ENCODE assay signal across 29 cellular contexts in the genomic region with DNA sequence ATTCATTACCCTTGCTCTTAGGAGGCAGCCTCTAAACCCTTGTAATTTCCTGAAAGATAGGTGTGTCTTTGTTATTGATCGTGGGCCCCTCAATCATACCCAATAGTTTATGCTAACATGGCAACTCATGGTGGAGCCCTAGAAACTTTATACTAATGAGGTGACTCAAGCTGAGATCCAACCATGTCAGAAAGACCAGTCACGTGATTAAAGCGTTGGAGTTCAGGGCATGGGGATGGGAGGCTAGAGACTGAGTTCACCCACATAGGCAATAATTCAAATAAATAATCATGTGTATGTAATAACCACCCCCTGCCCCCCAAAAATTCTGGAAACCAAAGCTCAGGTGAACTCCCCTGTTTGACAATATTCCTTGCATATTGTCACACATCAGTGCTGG.
"Had no signal": no experiment of that assay in that cellular context is flagged by ENCODE, and none has a peak within 500 bp of the region (broad histone marks: within the 10 kb centered on the region; RNA-seq: fewer than 3 reads in every experiment).

No MANE protein-coding gene starts in this region.

- ATAC-seq: stimulated activated effector memory CD8-positive, alpha-beta T cell treated with anti-CD3 and anti-CD28 coated beads, Interleukin-12 subunit alpha, Interleukin-12 subunit beta, amount 100 ng/mL, for 72 hours; stimulated activated memory B cell treated with anti-CD40 and anti-IgM and Interleukin-4, amounts not matched to agents 10 μg/mL and 1 μg/mL and 100 μg/mL, for 72 hours; stimulated activated naive B cell treated with anti-CD40 and anti-IgM and Interleukin-4, amounts not matched to agents 10 μg/mL and 1 μg/mL and 100 μg/mL, for 72 hours; stimulated activated naive CD8-positive, alpha-beta T cell treated with anti-CD3 and anti-CD28 coated beads, Interleukin-15, amount 100 ng/mL, for 72 hours; stimulated activated naive CD8-positive, alpha-beta T cell treated with anti-CD3 and anti-CD28 coated beads, Interleukin-15, Interleukin-2, amounts not matched to agents 100 U/mL and 50 U/mL, for 24 hours; upper lobe of right lung had no signal

- H3K9me3 ChIP-seq: suprapubic skin, testis, thoracic aorta, thyroid gland, tibial artery, tibial nerve, transverse colon, upper lobe of left lung, upper lobe of right lung, uterus, vagina had no signal

- H3K36me3 Mint-ChIP-seq: stimulated activated effector memory CD8-positive, alpha-beta T cell treated with anti-CD3 and anti-CD28 coated beads, Interleukin-12 subunit alpha, Interleukin-12 subunit beta, amount 100 ng/mL, for 72 hours; stimulated activated memory B cell treated with anti-CD40 and anti-IgM and Interleukin-4, amounts not matched to agents 10 μg/mL and 1 μg/mL and 100 μg/mL, for 72 hours; stimulated activated naive B cell treated with anti-CD40 and anti-IgM and Interleukin-4, amounts not matched to agents 10 μg/mL and 1 μg/mL and 100 μg/mL, for 72 hours; type B pancreatic cell had no signal

- H3K4me3 ChIP-seq: stomach, suprapubic skin, testis, thoracic aorta, thyroid gland, tibial artery, tibial nerve, transverse colon, upper lobe of left lung, upper lobe of right lung, uterus, vagina had no signal

- FAIRE-seq: urothelium cell line had no signal

- H3K27ac Mint-ChIP-seq: stimulated activated effector memory CD8-positive, alpha-beta T cell treated with anti-CD3 and anti-CD28 coated beads, Interleukin-12 subunit alpha, Interleukin-12 subunit beta, amount 100 ng/mL, for 72 hours; stimulated activated memory B cell treated with anti-CD40 and anti-IgM and Interleukin-4, amounts not matched to agents 10 μg/mL and 1 μg/mL and 100 μg/mL, for 72 hours; stimulated activated naive B cell treated with anti-CD40 and anti-IgM and Interleukin-4, amounts not matched to agents 10 μg/mL and 1 μg/mL and 100 μg/mL, for 72 hours; stimulated activated naive CD8-positive, alpha-beta T cell treated with anti-CD3 and anti-CD28 coated beads, Interleukin-15, amount 100 ng/mL, for 72 hours; stimulated activated naive CD8-positive, alpha-beta T cell treated with anti-CD3 and anti-CD28 coated beads, Interleukin-15, Interleukin-2, amounts not matched to agents 100 ng/mL and 50 ng/mL, for 24 hours; type B pancreatic cell had no signal

- H3K27ac ChIP-seq: stomach, suprapubic skin, testis, thoracic aorta, thyroid gland, tibial artery, tibial nerve, transverse colon, upper lobe of left lung, upper lobe of right lung, uterus, vagina had no signal

- H3K9me3 Mint-ChIP-seq: type B pancreatic cell had no signal

- H3K4me1 ChIP-seq: stomach, suprapubic skin, testis, thyroid gland, tibial artery, tibial nerve, transverse colon, upper lobe of left lung, upper lobe of right lung, uterus, vagina had no signal

- H3K36me3 ChIP-seq: stomach, suprapubic skin, thoracic aorta, thyroid gland, tibial artery, tibial nerve, transverse colon, upper lobe of left lung, upper lobe of right lung, uterus, vagina had no signal

- H3K27me3 ChIP-seq: stomach, suprapubic skin, testis, thyroid gland, tibial artery, tibial nerve, transverse colon, upper lobe of left lung, upper lobe of right lung, uterus, vagina had no signal

- DNase-seq: stimulated activated CD4-positive, alpha-beta T cell treated with anti-CD3 and anti-CD28 coated beads, Interleukin-2, amount 100 ng/mL, for 48 hours; stimulated activated CD4-positive, alpha-beta T cell treated with anti-CD3 and anti-CD28 coated beads, Interleukin-4, amount 100 ng/mL, for 1 hour; stimulated activated CD4-positive, alpha-beta T cell treated with anti-CD3 and anti-CD28 coated beads, Interleukin-4, amount 100 ng/mL, for 24 hours; stimulated activated CD4-positive, alpha-beta T cell treated with anti-CD3 and anti-CD28 coated beads, Interleukin-4, amount 100 ng/mL, for 4 hours; stimulated activated CD8-positive, alpha-beta memory T cell treated with anti-CD3 and anti-CD28 coated beads, Interleukin-4, amount 100 ng/mL, for 48 hours; stimulated activated naive B cell treated with anti-CD40 and anti-IgM and Interleukin-4, amounts not matched to agents 10 μg/mL and 1 μg/mL and 100 μg/mL, for 72 hours; stimulated activated naive CD4-positive, alpha-beta T cell; stimulated activated naive CD4-positive, alpha-beta T cell treated with Interleukin-2 at 50 U/mL for 16 hours; stimulated activated naive CD8-positive, alpha-beta T cell treated with anti-CD3 and anti-CD28 coated beads, Interleukin-15, amount 100 ng/mL, for 72 hours; stimulated activated naive CD8-positive, alpha-beta T cell treated with anti-CD3 and anti-CD28 coated beads, Interleukin-15, Interleukin-2, amounts not matched to agents 100 U/mL and 50 U/mL, for 24 hours; stomach; substantia nigra; testis; thyroid gland; tibial artery; transverse colon; trophoblast cell; upper lobe of left lung; upper lobe of right lung; uterus had no signal
